Comparison of ENCODE assay signal across 21 cellular contexts in the genomic region with DNA sequence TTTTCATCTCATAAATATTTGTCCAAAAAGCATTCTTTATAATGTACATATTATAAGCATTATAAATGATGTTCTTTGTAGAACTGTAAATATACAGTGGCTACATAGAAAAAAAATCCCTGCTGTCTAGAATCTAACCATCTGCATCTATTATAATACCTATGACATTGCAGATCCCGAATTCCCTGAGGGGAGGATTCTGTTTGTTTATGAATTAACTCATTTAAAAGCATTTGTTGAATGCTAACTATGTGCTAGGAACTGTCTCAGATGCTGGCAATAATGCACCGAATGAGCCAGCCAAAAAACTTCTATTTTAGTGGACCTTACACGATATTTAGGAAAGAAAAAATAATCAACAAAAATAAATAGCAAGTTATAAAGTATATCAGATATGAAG.
DNase-seq lines count a peak whose midpoint lies in the region; ATAC-seq and TF ChIP-seq lines count a peak whose summit lies in the region.
"Had no signal": no experiment of that assay in that cellular context is flagged by ENCODE, and none has a peak within 500 bp of the region (broad histone marks: within the 10 kb centered on the region; RNA-seq: fewer than 3 reads in every experiment).

No MANE protein-coding gene starts in this region.

- H3K27me3 Mint-ChIP-seq in nephron progenitor cell (ENCODE audit: low read depth, poor library complexity): peaks cover 4% of the 10 kb centered on the region
- H3K27me3 Mint-ChIP-seq: CD4-positive, CD25-positive, alpha-beta regulatory T cell; CD8-positive, alpha-beta memory T cell had no signal

- no peaks in the 10 kb centered on the region for H3K4me1 Mint-ChIP-seq in nephron progenitor cell
- H3K4me1 Mint-ChIP-seq: CD4-positive, CD25-positive, alpha-beta regulatory T cell had no signal

- H3K4me3 Mint-ChIP-seq in nephron progenitor cell: no peak overlapping the region
- H3K4me3 Mint-ChIP-seq: CD4-positive, CD25-positive, alpha-beta regulatory T cell; CD8-positive, alpha-beta memory T cell; H9 had no signal

- no peak for TF ChIP-seq CTCF in nephron progenitor cell (IDR thresholded peaks at IDR 0.05)

- H3K9me3 Mint-ChIP-seq in nephron progenitor cell: no peaks in the 10 kb centered on the region
- H3K9me3 Mint-ChIP-seq: H9 had no signal

- DNase-seq in EH (ENCODE audit: low read depth): peak; percentile 21
- DNase-seq in EL: peak; percentile 8
- peak; percentile 9 to 14 for DNase-seq in NCI-H1930 (lab: John Stamatoyannopoulos, UW)
- peak; percentile 8 for DNase-seq in foreskin melanocyte
- DNase-seq in cerebellum (ENCODE audit: low spot score): no peak
- DNase-seq in nephron progenitor cell: no peak
- DNase-seq: ACHN; BE2C; C1 segment of cervical spinal cord; CD4-positive, CD25-positive, alpha-beta regulatory T cell; CD8-positive, alpha-beta memory T cell; COR-L47; DMS 273 treated with DMSO at 0.1 percent for 48 hours; DMS53; DND-41; GDM1; GOT3; H9; IMR-90 had no signal

- no peaks in the 10 kb centered on the region for H3K36me3 Mint-ChIP-seq in nephron progenitor cell (ENCODE audit: low read depth)
- H3K36me3 Mint-ChIP-seq: CD4-positive, CD25-positive, alpha-beta regulatory T cell had no signal

- no peak overlapping the region for H3K27ac Mint-ChIP-seq in nephron progenitor cell
- H3K27ac Mint-ChIP-seq: CD8-positive, alpha-beta memory T cell; H9 had no signal

- ATAC-seq in HG03139 (IDR thresholded peaks at IDR 0.05; ENCODE audit: unreplicated experiment): no peak
- ATAC-seq: K562 had no signal

Comparison
In these comparisons a context has a peak if more than half of its experiments do, and no peak if none do; other contexts are left out.
1. DNase-seq: peak in EH (single experiment), EL (single experiment), NCI-H1930 (2 of 2) and foreskin melanocyte (single experiment); none in cerebellum (single experiment) and nephron progenitor cell (single experiment).